In genomic region chr22:46377566-46378498, GRCh38 we compare ENCODE assay signal across 13 cellular contexts. TPM values are rescaled to one million over a fixed set of nuclear protein-coding genes. Genes with fewer than 3 reads are reported as not detected.
DNase-seq lines count a peak whose midpoint lies in the region; ATAC-seq, FAIRE-seq and TF ChIP-seq lines count a peak whose summit lies in the region.
"Had no signal": no experiment of that assay in that cellular context is flagged by ENCODE, and none has a peak within 500 bp of the region (broad histone marks: within the 10 kb centered on the region; RNA-seq: fewer than 3 reads in every experiment).

No MANE protein-coding gene starts in this region.

- H2AK5ac ChIP-seq in IMR-90 (ENCODE audit: low read depth, low read length) (no peak overlapping the region), H1 (ENCODE audit: low read depth, low read length) (peak overlapping the region; percentile 98; the same call in 1 of the 2 replicates)

- peaks cover 19 to 21% (median 20%) of the 10 kb centered on the region in 3 donors for H3K4me1 Mint-ChIP-seq in CD8-positive, alpha-beta memory T cell

- no peaks in the 10 kb centered on the region for H3K79me2 ChIP-seq in H1 (ENCODE audit: control insufficient read depth in 1 of 2, insufficient read depth in 2 of 2, low read length in 2 of 2)

- H3K36me3 ChIP-seq in IMR-90 (ENCODE audit: control insufficient read depth, insufficient read depth, low read length) = no peaks in the 10 kb centered on the region
- peaks cover 0 to 6% (median under 1%) of the 10 kb centered on the region in 4 experiments; a peak in 4 of 8 replicates for H3K36me3 ChIP-seq in H1 (ENCODE audit: control insufficient read depth in 2 of 4, insufficient read depth in 4 of 4, low read length in 3 of 4)
- no peaks in the 10 kb centered on the region for H3K36me3 ChIP-seq in CD8-positive, alpha-beta memory T cell (ENCODE audit: insufficient read depth, low read length)
- H3K36me3 ChIP-seq: ascending aorta had no signal

- no peaks in the 10 kb centered on the region for H3K79me1 ChIP-seq in IMR-90 (ENCODE audit: low read depth in 1 of 2, low read length in 2 of 2)
- no peaks in the 10 kb centered on the region for H3K79me1 ChIP-seq in H1 (ENCODE audit: low read depth, low read length)

- H4K91ac ChIP-seq in IMR-90 (ENCODE audit: insufficient read depth, low read depth, low read length) = no peak overlapping the region
- H4K91ac ChIP-seq in H1 (replicated peaks; ENCODE audit: insufficient read length, low read length) = peak overlapping the region; percentile 80

- no peaks in the 10 kb centered on the region for H3K9me1 ChIP-seq in IMR-90 (ENCODE audit: insufficient read depth, low read length)

- H3K4me2 ChIP-seq in IMR-90 (ENCODE audit: low read depth, low read length) = no peak overlapping the region
- peak overlapping the region; percentile 11 to 59 for H3K4me2 ChIP-seq in H1 (ENCODE audit: insufficient read depth in 1 of 2, low read depth in 2 of 2, low read length in 2 of 2)

- H3K14ac ChIP-seq in IMR-90 (replicated peaks; ENCODE audit: low read depth, low read length) = no peak overlapping the region
- no peak overlapping the region for H3K14ac ChIP-seq in H1 (ENCODE audit: insufficient read length)

- H3K4me3 Mint-ChIP-seq in CD8-positive, alpha-beta memory T cell = peak overlapping the region in 1 of 7 donors; percentile 13
- H3K4me3 Mint-ChIP-seq: activated CD4-positive, alpha-beta T cell treated with anti-CD3 and anti-CD28 coated beads, Interleukin-2, amount 10 ng/mL, durations not matched to agents 7 days and 5 days; CD4-positive, CD25-positive, alpha-beta regulatory T cell had no signal

- POLR2A ChIA-PET in IMR-90 (lab: Charles Lee; ENCODE audit: unreplicated experiment) (no interaction called here), H1 (lab: Charles Lee; ENCODE audit: partially characterized antibody) (interaction anchor here (1.5 kb wide), 2 partner anchors 11 to 66 kb away, joined by 3 read pairs; no protein-coding TSS in a partner anchor)
- POLR2A ChIA-PET in CD8-positive, alpha-beta memory T cell (lab: Charles Lee) = no interaction called here

- H2BK20ac ChIP-seq in IMR-90 (ENCODE audit: low read depth, low read length) (no peak overlapping the region), H1 (ENCODE audit: low read length) (no peak overlapping the region)

- H3K9me3 Mint-ChIP-seq in CD8-positive, alpha-beta memory T cell = peaks cover 5 to 21% (median 16%) of the 10 kb centered on the region in 5 donors

- H3K27me3 Mint-ChIP-seq in CD8-positive, alpha-beta memory T cell = peaks cover 0 to 1% of the 10 kb centered on the region in 2 donors
- H3K27me3 Mint-ChIP-seq: activated CD4-positive, alpha-beta T cell treated with anti-CD3 and anti-CD28 coated beads, Interleukin-2, amount 10 ng/mL, durations not matched to agents 7 days and 5 days had no signal

- no peak overlapping the region for H3K4ac ChIP-seq in IMR-90 (ENCODE audit: low read depth, low read length)
- no peak overlapping the region for H3K4ac ChIP-seq in H1 (replicated peaks; ENCODE audit: insufficient read length, low read depth, low read length)

- H3K27ac Mint-ChIP-seq in CD8-positive, alpha-beta memory T cell = peak overlapping the region in 1 of 8 donors; percentile 22
- H3K27ac Mint-ChIP-seq: activated CD4-positive, alpha-beta T cell treated with anti-CD3 and anti-CD28 coated beads, Interleukin-2, amount 10 ng/mL, durations not matched to agents 7 days and 5 days; CD4-positive, CD25-positive, alpha-beta regulatory T cell had no signal

- H3K9me3 ChIP-seq in IMR-90 (ENCODE audit: control insufficient read depth, insufficient read depth, low read length) = peaks cover 6% of the 10 kb centered on the region
- no peaks in the 10 kb centered on the region for H3K9me3 ChIP-seq in H1 (ENCODE audit: insufficient read depth in 2 of 2, low read depth in 1 of 2, low read length in 1 of 2)
- no peaks in the 10 kb centered on the region for H3K9me3 ChIP-seq in CD8-positive, alpha-beta memory T cell (ENCODE audit: low read length)

- no peak overlapping the region for H3K27ac ChIP-seq in IMR-90 (ENCODE audit: insufficient read depth, low read length)
- 0 out of 2 replicates have a peak overlapping the region, but pooled peaks have one; percentile 14 for H3K27ac ChIP-seq in H1 (ENCODE audit: low read depth, low read length)
- H3K27ac ChIP-seq in CD8-positive, alpha-beta memory T cell (ENCODE audit: low read depth, low read length) = no peak overlapping the region
- H3K27ac ChIP-seq: ascending aorta, skin epidermis had no signal

- H3K27me3 ChIP-seq in IMR-90 (ENCODE audit: control insufficient read depth, insufficient read depth, low read length) = peaks cover 16% of the 10 kb centered on the region; the same call in 1 of the 2 replicates
- H3K27me3 ChIP-seq in H1 (replicated peaks in 1 of 4; ENCODE audit: control insufficient read depth in 3 of 4, extremely low read depth in 1 of 4, insufficient read depth in 3 of 4, low read length in 3 of 4) = no peaks in the 10 kb centered on the region
- no peaks in the 10 kb centered on the region for H3K27me3 ChIP-seq in CD8-positive, alpha-beta memory T cell (ENCODE audit: insufficient read depth, low read length, poor library complexity, severe bottlenecking)
- H3K27me3 ChIP-seq: ascending aorta had no signal

- TF ChIP-seq CTCF in IMR-90 (conservative IDR thresholded peaks at IDR 0.05; ENCODE audit: low read depth, low read length) (no peak), H1 (IDR thresholded peaks at IDR 0.05; ENCODE audit: control extremely low read depth in 1 of 3, insufficient read depth in 1 of 3, low read depth in 1 of 3, low read length in 3 of 3) (no peak)

- dilution Hi-C loops in IMR-90 (cut with HindIII; ENCODE audit: low sequenced_read_pairs, unreplicated experiment) = no loop called here

- 41% methylated on average over 13 of the region's 25 CpGs; no CpG with 5 or more reads in 1 of the 2 experiments for WGBS in IMR-90 (ENCODE audit: extremely low coverage in 2 of 2, insufficient read length in 1 of 2), 2 experiments
- WGBS in H1 (ENCODE audit: extremely low coverage in 1 of 2, insufficient coverage in 1 of 2, insufficient read length in 1 of 2, insufficient replicate concordance in 2 of 2, low coverage in 1 of 2, low lambda C conversion rate in 2 of 2, missing lambda C conversion rate in 1 of 2), 2 experiments = 30% methylated on average over 25 of the region's 25 CpGs; no CpG with 5 or more reads in 1 of the 2 experiments

- CTCF ChIA-PET in IMR-90 (lab: Yijun Ruan, JAX) (no interaction called here), H1 (lab: Charles Lee; ENCODE audit: partially characterized antibody) (interaction anchor here (0.6 to 2.9 kb wide), 8 partner anchors 10 to 174 kb away, joined by 3 to 16 read pairs (median 4); no protein-coding TSS in a partner anchor)
- CTCF ChIA-PET in CD8-positive, alpha-beta memory T cell (lab: Charles Lee) = interaction anchor here (2.1 kb wide), 1 partner anchor 10 kb away, joined by 9 read pairs; no protein-coding TSS in a partner anchor

- H2AFZ ChIP-seq in IMR-90 (replicated peaks; ENCODE audit: low read length, poor library complexity) = no peak overlapping the region
- no peak overlapping the region for H2AFZ ChIP-seq in H1 (ENCODE audit: low read length)

- H3K23me2 ChIP-seq in H1 (ENCODE audit: low read depth, low read length) = no peaks in the 10 kb centered on the region

- no peak for TF ChIP-seq EP300 in H1 (IDR thresholded peaks at IDR 0.05; ENCODE audit: borderline replicate concordance in 1 of 2, low read depth in 2 of 2, low read length in 2 of 2)

- H3K23ac ChIP-seq in IMR-90 (ENCODE audit: low read depth, low read length) (no peak overlapping the region), H1 (ENCODE audit: insufficient read length) (no peak overlapping the region)

- no peak for TF ChIP-seq POLR2A in IMR-90 (IDR thresholded peaks at IDR 0.05; ENCODE audit: low read depth, low read length)
- TF ChIP-seq POLR2A in H1 (IDR thresholded peaks at IDR 0.05; ENCODE audit: control extremely low read depth in 1 of 2, low read depth in 2 of 2, low read length in 2 of 2) = no peak

- TF ChIP-seq RAD21 in IMR-90 (IDR thresholded peaks at IDR 0.05; ENCODE audit: low read length) = no peak
- TF ChIP-seq RAD21 in H1 (IDR thresholded peaks at IDR 0.05 in 1 of 2, conservative IDR thresholded peaks at IDR 0.05 in 1 of 2; ENCODE audit: low read depth in 2 of 2, low read length in 2 of 2) = 0 out of 4 replicates have a peak, but pooled peaks of 1 of the 2 experiments have one; percentile 4

- H4K20me1 ChIP-seq in IMR-90 (ENCODE audit: insufficient read depth, low read length) = no peaks in the 10 kb centered on the region
- H4K20me1 ChIP-seq in H1 (replicated peaks in 1 of 2; ENCODE audit: control insufficient read depth in 1 of 2, insufficient read depth in 2 of 2, low read length in 2 of 2) = peaks cover 0 to 3% of the 10 kb centered on the region in 2 experiments

- H3K36me3 Mint-ChIP-seq in CD8-positive, alpha-beta memory T cell = peaks cover 0 to 4% (median 0%) of the 10 kb centered on the region in 3 donors

- in situ Hi-C loops in IMR-90 (cut with MboI; ENCODE audit: low sequenced_read_pairs) = no loop called here

- H3K9ac ChIP-seq in IMR-90 (ENCODE audit: low read depth, low read length) (no peak overlapping the region), H1 (replicated peaks in 1 of 4; ENCODE audit: extremely low read depth in 1 of 4, low read depth in 3 of 4, low read length in 3 of 4) (no peak overlapping the region)

- no peak overlapping the region for H3K4me3 ChIP-seq in IMR-90 (ENCODE audit: insufficient read depth, low read depth, low read length)
- H3K4me3 ChIP-seq in H1 (ENCODE audit: extremely low read depth in 1 of 4, insufficient read depth in 2 of 4, low read depth in 3 of 4, low read length in 4 of 4) = peak overlapping the region in 1 of 4 experiments; percentile 38; a peak in 4 of 8 replicates
- H3K4me3 ChIP-seq in CD8-positive, alpha-beta memory T cell (ENCODE audit: low read length) = no peak overlapping the region
- H3K4me3 ChIP-seq: ascending aorta, skin epidermis had no signal

- H2BK12ac ChIP-seq in H1 (ENCODE audit: low read depth, low read length) = 0 out of 2 replicates have a peak overlapping the region, but pooled peaks have one; percentile 94

- H3K18ac ChIP-seq in IMR-90 (ENCODE audit: low read depth, low read length) (no peak overlapping the region), H1 (ENCODE audit: extremely low read depth, low read length) (peak overlapping the region; percentile 78)

- no peak overlapping the region for H2AK9ac ChIP-seq in IMR-90 (replicated peaks; ENCODE audit: low read depth, low read length, poor library complexity)

- no peak overlapping the region for H2BK5ac ChIP-seq in IMR-90 (ENCODE audit: low read depth, low read length, poor library complexity, severe bottlenecking)
- H2BK5ac ChIP-seq in H1 (ENCODE audit: low read depth, low read length) = peak overlapping the region; percentile 78; the same call in 1 of the 2 replicates

- no peak overlapping the region for H4K8ac ChIP-seq in IMR-90 (ENCODE audit: low read depth in 2 of 2, low read length in 2 of 2)
- H4K8ac ChIP-seq in H1 (ENCODE audit: extremely low read depth, insufficient read depth, low read length) = no peak overlapping the region

- ATAC-seq in IMR-90 (ENCODE audit: low read depth) = 0 out of 2 replicates have a peak, but pooled peaks have one; percentile 17
- ATAC-seq in GM21723 (IDR thresholded peaks at IDR 0.05; ENCODE audit: unreplicated experiment) = no peak

- H3K56ac ChIP-seq in IMR-90 (ENCODE audit: extremely low read depth, insufficient read depth, low read length) (no peak overlapping the region), H1 (replicated peaks; ENCODE audit: insufficient read length, low read depth, low read length) (no peak overlapping the region)

- peak; percentile 60 for FAIRE-seq in H1 (lab: Jason Lieb, UNC)

- intact Hi-C loops in IMR-90 (cut with micrococcal nuclease) = no loop called here

- H2BK15ac ChIP-seq in IMR-90 (ENCODE audit: low read depth, low read length) (no peak overlapping the region), H1 (ENCODE audit: low read length) (no peak overlapping the region)

- H4K5ac ChIP-seq in IMR-90 (ENCODE audit: low read depth, low read length) = no peak overlapping the region
- no peak overlapping the region for H4K5ac ChIP-seq in H1 (ENCODE audit: insufficient read length, low read depth, low read length)

- no TSS peak for BruUV-seq in IMR-90 (replicated peaks; lab: Mats Ljungman, UMichigan)

- H2BK120ac ChIP-seq in IMR-90 (ENCODE audit: low read depth, low read length) (no peak overlapping the region), H1 (replicated peaks; ENCODE audit: low read depth, low read length) (no peak overlapping the region)

- no peaks in the 10 kb centered on the region; the same call in 1 of the 2 replicates for H3K4me1 ChIP-seq in IMR-90 (ENCODE audit: control insufficient read depth, insufficient read depth, low read length)
- peaks cover 0 to 30% (median 27%) of the 10 kb centered on the region in 4 experiments; a peak in 6 of 7 replicates for H3K4me1 ChIP-seq in H1 (replicated peaks in 1 of 4; ENCODE audit: control insufficient read depth in 3 of 4, insufficient read depth in 4 of 4, low read length in 3 of 4)
- peaks cover 15% of the 10 kb centered on the region for H3K4me1 ChIP-seq in CD8-positive, alpha-beta memory T cell (ENCODE audit: insufficient read depth, low read length)
- H3K4me1 ChIP-seq: ascending aorta had no signal

- peak; percentile 65 for DNase-seq in AG20443 (ENCODE audit: low spot score)
- no peak for DNase-seq in IMR-90
- DNase-seq in H1 (ENCODE audit: low read depth in 1 of 2, low spot score in 2 of 2) = peak; percentile 27 to 73
- peak; percentile 76 for DNase-seq in mucosa of gallbladder (ENCODE audit: low spot score)
- no peak for DNase-seq in activated CD4-positive, alpha-beta T cell treated with anti-CD3 and anti-CD28 coated beads, Interleukin-2, amount 50 U/mL, for 4 hours
- no peak for DNase-seq in CD8-positive, alpha-beta memory T cell
- no peak for DNase-seq in SKM-1 (lab: John Stamatoyannopoulos, UW; ENCODE audit: unreplicated experiment)
- DNase-seq: activated CD4-positive, alpha-beta T cell treated with anti-CD3 and anti-CD28 coated beads, Interleukin-2, amount 10 ng/mL, durations not matched to agents 7 days and 5 days; CD4-positive, CD25-positive, alpha-beta regulatory T cell; NCI-H2227 treated with DMSO at 0.1 percent for 48 hours had no signal

RNA-seq across cellular contexts. Expression of gene TRMU, which starts 42.3 kb away (rescaled TPM):
- total RNA-seq in IMR-90 (2012; rRNA removed) (19.0 and 21.7 TPM in 2 replicates), mucosa of gallbladder (43.5 TPM)
- polyA plus RNA-seq in IMR-90 (2012; rRNA removed) (32.7 and 36.4 TPM in 2 replicates), H1 (2011; rRNA removed) (43.4 and 52.9 TPM in 2 replicates)
- 20.9 and 21.6 TPM in 2 replicates for polyA plus RNA-seq in IMR-90 (2012; cell fraction: cytosol; rRNA removed)
- 124 and 170 TPM in 2 replicates for polyA plus RNA-seq in IMR-90 (2012; cell fraction: nucleus; rRNA removed; ENCODE audit: low replicate concordance)
- 67.7 and 70.6 TPM in 2 replicates for total RNA-seq in H1 (2021; fragmentation: NEBNext Ultra II Directional; extraction: Animal tissue kit (Norgen Biotek cat#: 25700))
- polyA plus RNA-seq in H1 (2011; cell fraction: cytosol; rRNA removed) = 58.0 TPM
- polyA plus RNA-seq in H1 (2011; cell fraction: nucleus; rRNA removed) = 205 TPM
- 56.5 to 70.4 TPM (median 62.8 TPM) in 4 replicates for polyA plus RNA-seq in H1 (2012, experiment 1 of 2)
- polyA plus RNA-seq in H1 (2012, experiment 2 of 2) = 31.1 TPM
- 40.5 TPM for polyA plus RNA-seq in H1 (2013, experiment 1 of 2)
- polyA plus RNA-seq in H1 (2013, experiment 2 of 2) = 37.4 TPM
- polyA minus RNA-seq in H1 (2011; rRNA and poly(A)+ RNA removed) = 35.1 and 35.7 TPM in 2 replicates
- polyA minus RNA-seq in H1 (2011; cell fraction: cytosol; rRNA and poly(A)+ RNA removed) = 34.8 TPM
- polyA minus RNA-seq in H1 (2011; cell fraction: nucleus; rRNA and poly(A)+ RNA removed) = 112 TPM
- total RNA-seq in CD8-positive, alpha-beta memory T cell = 10 to 100 TPM; 68.9 to 69.5 TPM
- 13.3 TPM for polyA plus RNA-seq in CD8-positive, alpha-beta memory T cell

Comparison
In these comparisons a context has a peak if more than half of its experiments do, and no peak if none do; other contexts are left out.
1. DNase-seq: peak in AG20443 (single experiment), H1 (2 of 2) and mucosa of gallbladder (single experiment); none in IMR-90 (single experiment), activated CD4-positive, alpha-beta T cell treated with anti-CD3 and anti-CD28 coated beads, Interleukin-2, amount 50 U/mL, for 4 hours (0 of 2), CD8-positive, alpha-beta memory T cell (0 of 5) and SKM-1 (single experiment).